ENCODE assay signal across 8 cellular contexts in the genomic region with DNA sequence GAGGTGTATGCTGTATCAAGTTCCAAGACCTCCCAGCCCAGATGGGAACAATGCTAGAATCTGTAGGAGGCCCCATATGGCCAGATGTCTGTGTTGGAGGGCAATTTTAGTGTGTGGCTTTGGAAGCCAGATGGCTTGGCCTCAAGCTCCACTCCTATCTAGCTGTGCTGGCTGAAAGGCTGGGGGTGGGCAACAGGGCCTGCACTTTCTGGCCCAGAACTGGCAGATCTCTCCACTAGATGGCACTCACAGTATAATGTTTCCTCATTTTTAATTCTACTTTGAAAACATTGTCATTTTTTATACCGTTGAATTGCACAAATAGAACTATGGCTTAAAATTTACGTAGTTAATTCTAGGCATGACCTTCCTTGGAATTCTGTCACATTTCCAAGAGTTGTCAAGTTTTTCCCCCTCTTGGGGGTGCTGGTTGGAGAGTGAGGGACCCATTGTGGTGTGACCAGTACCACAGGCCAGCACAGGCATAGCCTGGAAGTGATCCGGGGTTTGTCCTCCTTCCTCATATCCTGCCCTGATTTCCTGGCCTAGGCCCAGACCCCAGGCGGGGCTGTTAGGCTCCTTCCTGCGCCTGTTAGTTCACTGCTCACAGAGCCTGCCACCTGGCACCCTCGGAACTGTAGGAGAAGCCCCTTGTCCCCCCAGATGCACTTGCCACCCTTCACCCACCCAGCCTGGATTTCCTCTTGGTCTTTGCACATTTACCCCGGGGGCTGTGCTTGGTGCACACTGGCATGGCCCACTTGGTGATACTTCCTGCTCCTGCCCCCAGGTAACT. TPM values are rescaled to one million over a fixed set of nuclear protein-coding genes. Genes with fewer than 3 reads are reported as not detected.
A peak's percentile ranks its signal among the peaks of the same experiment; 100 is the strongest.
DNase-seq lines count a peak whose midpoint lies in the region; ATAC-seq and TF ChIP-seq lines count a peak whose summit lies in the region.

No MANE protein-coding gene starts in this region.

- WGBS in psoas muscle, 3 donors: 36 to 44% (median 42%) methylated on average over 7 of the region's 7 CpGs

- no peak overlapping the region for H3K4me3 ChIP-seq in AG10803 (ENCODE audit: low read length)
- no peak overlapping the region for H3K4me3 ChIP-seq in GM12875 (ENCODE audit: low read depth, low read length)
- no peak overlapping the region for H3K4me3 ChIP-seq in psoas muscle

- H3K4me3 Mint-ChIP-seq in activated CD8-positive, alpha-beta memory T cell treated with anti-CD3 and anti-CD28 coated beads, Interleukin-2, amount 10 ng/mL, durations not matched to agents 7 days and 5 days: no peak overlapping the region

- CTCF ChIA-PET in activated CD8-positive, alpha-beta memory T cell treated with anti-CD3 and anti-CD28 coated beads, Interleukin-2, amount 10 ng/mL, durations not matched to agents 7 days and 5 days (lab: Charles Lee): interaction anchor here (1.6 to 9.2 kb wide), 2 partner anchors 56 to 105 kb away, joined by 4 to 87 read pairs; no protein-coding TSS in a partner anchor

- no peak for ATAC-seq in activated CD8-positive, alpha-beta memory T cell treated with anti-CD3 and anti-CD28 coated beads, Interleukin-2, amount 10 ng/mL, durations not matched to agents 7 days and 5 days
- ATAC-seq in Right ventricle myocardium inferior (peak; percentile 55), psoas muscle (peak in 3 of 4 donors; percentile 55 to 62 (median 56)), GM21360 (IDR thresholded peaks at IDR 0.05; ENCODE audit: unreplicated experiment) (no peak), HG03565 (IDR thresholded peaks at IDR 0.05; ENCODE audit: unreplicated experiment) (no peak)

- H3K36me3 ChIP-seq in psoas muscle (ENCODE audit: insufficient read depth in 1 of 2, low read depth in 1 of 2): no peaks in the 10 kb centered on the region

- no peak overlapping the region for H3K27ac Mint-ChIP-seq in activated CD8-positive, alpha-beta memory T cell treated with anti-CD3 and anti-CD28 coated beads, Interleukin-2, amount 10 ng/mL, durations not matched to agents 7 days and 5 days

- no peaks in the 10 kb centered on the region for H3K4me1 Mint-ChIP-seq in activated CD8-positive, alpha-beta memory T cell treated with anti-CD3 and anti-CD28 coated beads, Interleukin-2, amount 10 ng/mL, durations not matched to agents 7 days and 5 days

- DNase-seq in AG10803 (ENCODE audit: low read depth): peak; percentile 70
- DNase-seq in NCI-H2081 (lab: John Stamatoyannopoulos, UW): peak; percentile 12 to 13
- peak; percentile 41 for DNase-seq in activated CD8-positive, alpha-beta memory T cell treated with anti-CD3 and anti-CD28 coated beads, Interleukin-2, amount 10 ng/mL, durations not matched to agents 7 days and 5 days
- DNase-seq in Right ventricle myocardium inferior (ENCODE audit: missing footprints): no peak
- DNase-seq in psoas muscle: peak; percentile 39 to 69

- no peaks in the 10 kb centered on the region for H3K4me1 ChIP-seq in psoas muscle

- no peak overlapping the region for H3K27ac ChIP-seq in psoas muscle

- no peaks in the 10 kb centered on the region for H3K9me3 Mint-ChIP-seq in activated CD8-positive, alpha-beta memory T cell treated with anti-CD3 and anti-CD28 coated beads, Interleukin-2, amount 10 ng/mL, durations not matched to agents 7 days and 5 days (ENCODE audit: low read depth)

- no peaks in the 10 kb centered on the region for H3K9me3 ChIP-seq in psoas muscle

- H3K27me3 Mint-ChIP-seq in activated CD8-positive, alpha-beta memory T cell treated with anti-CD3 and anti-CD28 coated beads, Interleukin-2, amount 10 ng/mL, durations not matched to agents 7 days and 5 days: peaks cover 2% of the 10 kb centered on the region

- H3K27me3 ChIP-seq in psoas muscle (ENCODE audit: insufficient read depth in 3 of 3, low read length in 2 of 3): no peaks in the 10 kb centered on the region

- H3K36me3 Mint-ChIP-seq in activated CD8-positive, alpha-beta memory T cell treated with anti-CD3 and anti-CD28 coated beads, Interleukin-2, amount 10 ng/mL, durations not matched to agents 7 days and 5 days: no peaks in the 10 kb centered on the region

- TF ChIP-seq CTCF in AG10803 (conservative IDR thresholded peaks at IDR 0.05; ENCODE audit: low read length) (peak; percentile 88), GM12875 (IDR thresholded peaks at IDR 0.05; ENCODE audit: borderline replicate concordance, insufficient read depth, low read depth, low read length) (peak; percentile 65), psoas muscle (IDR thresholded peaks at IDR 0.05) (peak; percentile 60)

- intact Hi-C loops in Right ventricle myocardium inferior (cut with DNase I): loop anchor here (1.0 to 5.0 kb wide), 3 partner anchors 55 to 190 kb away; partner anchors contain the start of gene ARHGAP22
- intact Hi-C loops in psoas muscle (cut with DNase I): loop anchor here (1.0 to 5.0 kb wide), 2 partner anchors 104 to 105 kb away; no protein-coding TSS in a partner anchor

RNA-seq across cellular contexts. Expression of gene ARHGAP22, which starts 52.9 kb away (rescaled TPM):
- not detected for total RNA-seq in activated CD8-positive, alpha-beta memory T cell treated with anti-CD3 and anti-CD28 coated beads, Interleukin-2, amount 10 ng/mL, durations not matched to agents 7 days and 5 days
- total RNA-seq in Right ventricle myocardium inferior: 3.5 TPM
- 1 to 10 TPM; 1.3 to 2.9 (median 1.7) TPM for total RNA-seq in psoas muscle
- 1 to 10 TPM in 1 of 3 donors, under 1 TPM in 2; 0.46 to 2.4 (median 0.67) TPM for polyA plus RNA-seq in psoas muscle

Comparison
In these comparisons a context has a peak if more than half of its experiments do, and no peak if none do; other contexts are left out.
1. ATAC-seq: peak in Right ventricle myocardium inferior (single experiment) and psoas muscle (3 of 4); none in activated CD8-positive, alpha-beta memory T cell treated with anti-CD3 and anti-CD28 coated beads, Interleukin-2, amount 10 ng/mL, durations not matched to agents 7 days and 5 days (single experiment), GM21360 (single experiment) and HG03565 (single experiment).
2. Peak in every context shown above with its lines, with median percentiles within 50 percentile points of each other: CTCF ChIP-seq.